ENCODE assay signal across 10 cellular contexts in the genomic region with DNA sequence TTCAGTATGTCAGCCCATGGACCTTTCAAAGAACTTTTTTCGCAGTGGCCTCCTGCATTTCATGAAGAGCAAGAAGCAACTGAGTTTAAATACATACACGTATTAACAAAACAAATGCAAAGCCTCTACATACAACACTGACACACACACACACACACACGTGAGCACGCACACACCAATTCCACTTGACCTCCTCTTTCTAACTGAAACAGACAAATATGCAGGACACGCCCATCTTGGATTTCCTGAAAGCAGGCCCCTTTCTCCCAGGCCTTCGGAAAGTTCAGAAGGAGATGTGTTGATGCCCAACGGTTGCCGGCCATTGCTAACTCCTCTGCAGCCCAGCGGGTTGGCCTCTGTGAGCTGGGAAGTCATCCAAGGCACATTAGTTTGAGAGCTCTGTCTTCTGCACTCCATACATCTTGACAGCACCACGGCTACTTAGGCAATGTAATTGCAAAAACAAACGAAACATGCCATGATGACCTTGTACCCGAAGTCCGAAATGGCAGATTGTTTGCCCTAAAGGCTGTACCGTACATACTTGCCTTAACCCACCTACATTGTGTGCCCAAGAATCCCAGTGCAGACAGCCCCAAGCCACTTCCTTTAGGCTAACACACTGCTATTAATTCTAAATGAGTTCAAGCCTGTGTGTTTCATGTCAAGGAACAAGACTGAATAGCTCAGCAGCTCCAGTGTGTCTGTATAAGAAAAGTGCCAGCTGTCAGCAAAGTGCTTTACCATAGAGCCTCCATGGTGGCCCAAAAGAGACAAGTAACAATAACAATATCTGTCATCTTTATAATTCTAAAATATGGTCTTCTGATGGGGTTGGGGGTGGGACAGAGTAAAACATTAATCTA.
"Had no signal": no experiment of that assay in that cellular context is flagged by ENCODE, and none has a peak within 500 bp of the region (broad histone marks: within the 10 kb centered on the region; RNA-seq: fewer than 3 reads in every experiment).

No MANE protein-coding gene starts in this region.

- H3K36me3 Mint-ChIP-seq: activated naive CD4-positive, alpha-beta T cell treated with anti-CD3 and anti-CD28 coated beads, Interleukin-2, amount 10 ng/mL, durations not matched to agents 7 days and 5 days; stimulated activated effector memory CD8-positive, alpha-beta T cell treated with anti-CD3 and anti-CD28 coated beads, Interleukin-12 subunit alpha, Interleukin-12 subunit beta, amount 100 ng/mL, for 72 hours had no signal

- H3K36me3 ChIP-seq: transverse colon had no signal

- ATAC-seq: stimulated activated effector memory CD8-positive, alpha-beta T cell treated with anti-CD3 and anti-CD28 coated beads, Interleukin-12 subunit alpha, Interleukin-12 subunit beta, amount 100 ng/mL, for 72 hours; T-helper 17 cell had no signal

- H3K27me3 ChIP-seq: transverse colon had no signal

- H3K27ac Mint-ChIP-seq: activated naive CD4-positive, alpha-beta T cell treated with anti-CD3 and anti-CD28 coated beads, Interleukin-2, amount 10 ng/mL, durations not matched to agents 7 days and 5 days; activated T-helper 2 cell treated with anti-CD3 and anti-CD28 coated beads, Interferon-gamma antibody, Interleukin-2, Interleukin-4, amounts not matched to agents 10 μg/mL and 5 μg/mL and 100 μg/mL, durations not matched to agents 14 hours and 24 hours and 36 hours; stimulated activated effector memory CD8-positive, alpha-beta T cell treated with anti-CD3 and anti-CD28 coated beads, Interleukin-12 subunit alpha, Interleukin-12 subunit beta, amount 100 ng/mL, for 72 hours; T-helper 17 cell had no signal

- H3K9me3 Mint-ChIP-seq: activated naive CD4-positive, alpha-beta T cell treated with anti-CD3 and anti-CD28 coated beads, Interleukin-2, amount 10 ng/mL, durations not matched to agents 7 days and 5 days; activated T-helper 2 cell treated with anti-CD3 and anti-CD28 coated beads, Interferon-gamma antibody, Interleukin-2, Interleukin-4, amounts not matched to agents 10 μg/mL and 5 μg/mL and 100 μg/mL, durations not matched to agents 14 hours and 24 hours and 36 hours; stimulated activated effector memory CD8-positive, alpha-beta T cell treated with anti-CD3 and anti-CD28 coated beads, Interleukin-12 subunit alpha, Interleukin-12 subunit beta, amount 100 ng/mL, for 72 hours had no signal

- H3K4me3 ChIP-seq: transverse colon had no signal

- DNase-seq: activated CD4-positive, alpha-beta T cell treated with anti-CD3 and anti-CD28 coated beads, Interleukin-2, amount 50 U/mL, for 1 hour; activated naive CD4-positive, alpha-beta T cell treated with anti-CD3 and anti-CD28 coated beads, Interleukin-2, amount 10 ng/mL, durations not matched to agents 7 days and 5 days; activated T-cell treated with anti-CD3 and anti-CD28 coated beads for 4 hours; cortex of kidney; effector memory CD4-positive, alpha-beta T cell; T-helper 17 cell; transverse colon had no signal

- H3K9me3 ChIP-seq: transverse colon had no signal

- H3K4me3 Mint-ChIP-seq: activated naive CD4-positive, alpha-beta T cell treated with anti-CD3 and anti-CD28 coated beads, Interleukin-2, amount 10 ng/mL, durations not matched to agents 7 days and 5 days; central memory CD8-positive, alpha-beta T cell; stimulated activated effector memory CD8-positive, alpha-beta T cell treated with anti-CD3 and anti-CD28 coated beads, Interleukin-12 subunit alpha, Interleukin-12 subunit beta, amount 100 ng/mL, for 72 hours; T-helper 17 cell had no signal

- H3K4me1 Mint-ChIP-seq: activated naive CD4-positive, alpha-beta T cell treated with anti-CD3 and anti-CD28 coated beads, Interleukin-2, amount 10 ng/mL, durations not matched to agents 7 days and 5 days; central memory CD8-positive, alpha-beta T cell; stimulated activated effector memory CD8-positive, alpha-beta T cell treated with anti-CD3 and anti-CD28 coated beads, Interleukin-12 subunit alpha, Interleukin-12 subunit beta, amount 100 ng/mL, for 72 hours had no signal

- H3K27me3 Mint-ChIP-seq: activated naive CD4-positive, alpha-beta T cell treated with anti-CD3 and anti-CD28 coated beads, Interleukin-2, amount 10 ng/mL, durations not matched to agents 7 days and 5 days; central memory CD8-positive, alpha-beta T cell had no signal
